ENCODE assay signal across 32 cellular contexts in genomic region chr3:61915296-61915695, GRCh38.
"Had no signal": no experiment of that assay in that cellular context is flagged by ENCODE, and none has a peak within 500 bp of the region (broad histone marks: within the 10 kb centered on the region; RNA-seq: fewer than 3 reads in every experiment).

No MANE protein-coding gene starts in this region.

- H3K4me1 ChIP-seq: adrenal gland, breast epithelium, colonic mucosa had no signal

- ATAC-seq: activated naive CD8-positive, alpha-beta T cell treated with anti-CD3 and anti-CD28 coated beads, Interleukin-2, amount 50 U/mL, for 24 hours; activated T-cell treated with anti-CD3 and anti-CD28 coated beads, Interleukin-2, amount 50 U/mL, for 4 hours; activated T-helper 17 cell treated with anti-CD3 and anti-CD28 coated beads, Interleukin-2, amount 50 U/mL, for 72 hours; esophagus mucosa; heart left ventricle; T-helper 17 cell had no signal

- FAIRE-seq: endometrium, frontal cortex had no signal

- H3K4me3 ChIP-seq: adrenal gland, breast epithelium, cardiac muscle cell, colonic mucosa, heart left ventricle had no signal

- H3K4me3 Mint-ChIP-seq: activated CD4-positive, alpha-beta memory T cell treated with anti-CD3 and anti-CD28 coated beads, Interleukin-2, amount 10 ng/mL, durations not matched to agents 7 days and 5 days; activated CD4-positive, alpha-beta T cell treated with anti-CD3 and anti-CD28 coated beads, Interleukin-2, amount 10 ng/mL, durations not matched to agents 7 days and 5 days; activated naive CD4-positive, alpha-beta T cell treated with anti-CD3 and anti-CD28 coated beads for 36 hours; activated naive CD4-positive, alpha-beta T cell treated with anti-CD3 and anti-CD28 coated beads, Interleukin-2, amount 50 U/mL, for 24 hours; activated naive CD8-positive, alpha-beta T cell treated with anti-CD3 and anti-CD28 coated beads for 36 hours; activated naive CD8-positive, alpha-beta T cell treated with anti-CD3 and anti-CD28 coated beads, Interleukin-2, amount 50 U/mL, for 24 hours; activated T-cell treated with anti-CD3 and anti-CD28 coated beads, Interleukin-2, amount 50 U/mL, for 4 hours; activated T-helper 17 cell treated with anti-CD3 and anti-CD28 coated beads, Interleukin-2, amount 50 U/mL, for 72 hours; brain; T-helper 17 cell; T-helper 2 cell treated with Interferon-gamma antibody and Interleukin-4, amounts not matched to agents 5 μg/mL and 100 μg/mL, for 36 hours had no signal

- H3K9me3 Mint-ChIP-seq: activated CD4-positive, alpha-beta T cell treated with anti-CD3 and anti-CD28 coated beads, Interleukin-2, amount 10 ng/mL, durations not matched to agents 7 days and 5 days; activated naive CD4-positive, alpha-beta T cell treated with anti-CD3 and anti-CD28 coated beads for 36 hours; activated naive CD4-positive, alpha-beta T cell treated with anti-CD3 and anti-CD28 coated beads, Interleukin-2, amount 50 U/mL, for 24 hours; activated naive CD8-positive, alpha-beta T cell treated with anti-CD3 and anti-CD28 coated beads for 36 hours; activated T-helper 17 cell treated with anti-CD3 and anti-CD28 coated beads, Interleukin-2, amount 50 U/mL, for 72 hours; brain; T-helper 2 cell treated with Interferon-gamma antibody and Interleukin-4, amounts not matched to agents 5 μg/mL and 100 μg/mL, for 36 hours had no signal

- DNase-seq: activated CD4-positive, alpha-beta memory T cell treated with anti-CD3 and anti-CD28 coated beads, Interleukin-2, amount 10 ng/mL, durations not matched to agents 7 days and 5 days; activated CD4-positive, alpha-beta T cell treated with anti-CD3 and anti-CD28 coated beads for 1 hour; activated CD4-positive, alpha-beta T cell treated with anti-CD3 and anti-CD28 coated beads for 4 hours; activated CD4-positive, alpha-beta T cell treated with anti-CD3 and anti-CD28 coated beads, Interleukin-2, amount 10 ng/mL, durations not matched to agents 7 days and 5 days; activated CD4-positive, alpha-beta T cell treated with anti-CD3 and anti-CD28 coated beads, Interleukin-2, amount 50 U/mL, for 4 hours; activated effector memory CD4-positive, alpha-beta T cell treated with Interleukin-2 at 50 U/mL for 16 hours; activated naive CD4-positive, alpha-beta T cell treated with anti-CD3 and anti-CD28 coated beads for 36 hours; activated naive CD8-positive, alpha-beta T cell treated with anti-CD3 and anti-CD28 coated beads for 36 hours; activated naive CD8-positive, alpha-beta T cell treated with anti-CD3 and anti-CD28 coated beads, Interleukin-2, amount 50 U/mL, for 24 hours; activated T-cell treated with anti-CD3 and anti-CD28 coated beads, Interleukin-2, amount 50 U/mL, for 4 hours; adrenal gland; amygdala; aorta; central memory CD4-positive, alpha-beta T cell; cerebellar nuclear complex; colonic mucosa; effector CD8-positive, alpha-beta T cell; foreskin fibroblast; glutamatergic neuron; heart left ventricle; T-helper 1 cell; T-helper 17 cell; T1000 had no signal

- H3K4me1 Mint-ChIP-seq: activated CD4-positive, alpha-beta memory T cell treated with anti-CD3 and anti-CD28 coated beads, Interleukin-2, amount 10 ng/mL, durations not matched to agents 7 days and 5 days; activated CD4-positive, alpha-beta T cell treated with anti-CD3 and anti-CD28 coated beads, Interleukin-2, amount 10 ng/mL, durations not matched to agents 7 days and 5 days; activated naive CD4-positive, alpha-beta T cell treated with anti-CD3 and anti-CD28 coated beads, Interleukin-2, amount 50 U/mL, for 24 hours; activated naive CD8-positive, alpha-beta T cell treated with anti-CD3 and anti-CD28 coated beads for 36 hours; activated naive CD8-positive, alpha-beta T cell treated with anti-CD3 and anti-CD28 coated beads, Interleukin-2, amount 50 U/mL, for 24 hours; activated T-helper 17 cell treated with anti-CD3 and anti-CD28 coated beads, Interleukin-2, amount 50 U/mL, for 72 hours; T-helper 17 cell had no signal

- H3K27ac Mint-ChIP-seq: activated CD4-positive, alpha-beta memory T cell treated with anti-CD3 and anti-CD28 coated beads, Interleukin-2, amount 10 ng/mL, durations not matched to agents 7 days and 5 days; activated CD4-positive, alpha-beta T cell treated with anti-CD3 and anti-CD28 coated beads, Interleukin-2, amount 10 ng/mL, durations not matched to agents 7 days and 5 days; activated naive CD4-positive, alpha-beta T cell treated with anti-CD3 and anti-CD28 coated beads for 36 hours; activated naive CD4-positive, alpha-beta T cell treated with anti-CD3 and anti-CD28 coated beads, Interleukin-2, amount 50 U/mL, for 24 hours; activated naive CD8-positive, alpha-beta T cell treated with anti-CD3 and anti-CD28 coated beads for 36 hours; activated naive CD8-positive, alpha-beta T cell treated with anti-CD3 and anti-CD28 coated beads, Interleukin-2, amount 50 U/mL, for 24 hours; activated T-helper 17 cell treated with anti-CD3 and anti-CD28 coated beads, Interleukin-2, amount 50 U/mL, for 72 hours; T-helper 17 cell; T-helper 2 cell treated with Interferon-gamma antibody and Interleukin-4, amounts not matched to agents 5 μg/mL and 100 μg/mL, for 36 hours had no signal

- H3K36me3 ChIP-seq: adrenal gland, breast epithelium, cardiac muscle cell, colonic mucosa, heart left ventricle had no signal

- H3K27ac ChIP-seq: adrenal gland, cardiac muscle cell, colonic mucosa had no signal

- H3K27me3 Mint-ChIP-seq: activated CD4-positive, alpha-beta memory T cell treated with anti-CD3 and anti-CD28 coated beads, Interleukin-2, amount 10 ng/mL, durations not matched to agents 7 days and 5 days; activated naive CD4-positive, alpha-beta T cell treated with anti-CD3 and anti-CD28 coated beads, Interleukin-2, amount 50 U/mL, for 24 hours; activated naive CD8-positive, alpha-beta T cell treated with anti-CD3 and anti-CD28 coated beads, Interleukin-2, amount 50 U/mL, for 24 hours; activated T-helper 17 cell treated with anti-CD3 and anti-CD28 coated beads, Interleukin-2, amount 50 U/mL, for 72 hours; brain; T-helper 17 cell had no signal

- H3K27me3 ChIP-seq: adrenal gland, breast epithelium, cardiac muscle cell, colonic mucosa, heart left ventricle had no signal

- H3K36me3 Mint-ChIP-seq: activated naive CD4-positive, alpha-beta T cell treated with anti-CD3 and anti-CD28 coated beads, Interleukin-2, amount 50 U/mL, for 24 hours; activated naive CD8-positive, alpha-beta T cell treated with anti-CD3 and anti-CD28 coated beads for 36 hours; brain had no signal

- H3K9me3 ChIP-seq: adrenal gland, breast epithelium, colonic mucosa, heart left ventricle had no signal
